8 cellular contexts compared by ENCODE assay signal in the genomic region with DNA sequence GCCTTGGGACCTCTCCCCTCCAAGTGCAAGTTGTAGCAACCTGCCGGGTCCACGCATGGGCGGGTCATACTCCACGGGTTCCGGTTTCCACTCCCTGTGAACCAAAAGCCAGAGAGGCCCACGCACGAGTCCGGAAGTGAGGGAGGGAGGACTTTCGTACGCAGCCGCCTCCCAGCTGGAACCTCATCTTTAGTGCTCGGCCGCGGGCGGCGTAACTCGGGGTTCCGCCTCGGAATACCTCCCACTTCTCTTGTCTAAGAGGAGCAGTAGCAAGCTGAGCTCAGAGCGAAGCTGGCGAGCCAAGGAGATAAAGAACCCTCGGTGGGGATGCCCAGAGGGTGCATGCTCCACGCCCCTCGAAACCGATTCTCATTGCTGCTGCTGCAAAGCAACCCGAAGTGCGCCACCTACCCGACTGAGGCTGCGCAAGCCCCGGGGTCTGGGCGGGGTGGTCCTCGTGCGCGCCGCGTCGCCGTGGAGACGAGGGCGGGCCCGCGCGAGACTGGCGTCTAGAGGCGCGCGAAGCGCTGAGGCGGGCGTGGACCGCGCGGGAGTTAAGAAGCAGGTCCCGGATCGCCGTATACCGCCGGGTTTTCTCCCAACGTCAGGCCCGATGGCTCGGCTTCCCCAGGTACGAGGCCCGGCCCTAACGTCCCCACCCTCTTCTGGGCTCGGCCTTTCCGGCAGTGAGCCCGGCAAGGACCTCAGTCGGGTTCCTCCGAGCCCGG. TPM values are rescaled to one million over a fixed set of nuclear protein-coding genes. Genes with fewer than 3 reads are reported as not detected.
A peak's percentile ranks its signal among the peaks of the same experiment; 100 is the strongest.
DNase-seq lines count a peak whose midpoint lies in the region; ATAC-seq and TF ChIP-seq lines count a peak whose summit lies in the region.

A gene with protein sequence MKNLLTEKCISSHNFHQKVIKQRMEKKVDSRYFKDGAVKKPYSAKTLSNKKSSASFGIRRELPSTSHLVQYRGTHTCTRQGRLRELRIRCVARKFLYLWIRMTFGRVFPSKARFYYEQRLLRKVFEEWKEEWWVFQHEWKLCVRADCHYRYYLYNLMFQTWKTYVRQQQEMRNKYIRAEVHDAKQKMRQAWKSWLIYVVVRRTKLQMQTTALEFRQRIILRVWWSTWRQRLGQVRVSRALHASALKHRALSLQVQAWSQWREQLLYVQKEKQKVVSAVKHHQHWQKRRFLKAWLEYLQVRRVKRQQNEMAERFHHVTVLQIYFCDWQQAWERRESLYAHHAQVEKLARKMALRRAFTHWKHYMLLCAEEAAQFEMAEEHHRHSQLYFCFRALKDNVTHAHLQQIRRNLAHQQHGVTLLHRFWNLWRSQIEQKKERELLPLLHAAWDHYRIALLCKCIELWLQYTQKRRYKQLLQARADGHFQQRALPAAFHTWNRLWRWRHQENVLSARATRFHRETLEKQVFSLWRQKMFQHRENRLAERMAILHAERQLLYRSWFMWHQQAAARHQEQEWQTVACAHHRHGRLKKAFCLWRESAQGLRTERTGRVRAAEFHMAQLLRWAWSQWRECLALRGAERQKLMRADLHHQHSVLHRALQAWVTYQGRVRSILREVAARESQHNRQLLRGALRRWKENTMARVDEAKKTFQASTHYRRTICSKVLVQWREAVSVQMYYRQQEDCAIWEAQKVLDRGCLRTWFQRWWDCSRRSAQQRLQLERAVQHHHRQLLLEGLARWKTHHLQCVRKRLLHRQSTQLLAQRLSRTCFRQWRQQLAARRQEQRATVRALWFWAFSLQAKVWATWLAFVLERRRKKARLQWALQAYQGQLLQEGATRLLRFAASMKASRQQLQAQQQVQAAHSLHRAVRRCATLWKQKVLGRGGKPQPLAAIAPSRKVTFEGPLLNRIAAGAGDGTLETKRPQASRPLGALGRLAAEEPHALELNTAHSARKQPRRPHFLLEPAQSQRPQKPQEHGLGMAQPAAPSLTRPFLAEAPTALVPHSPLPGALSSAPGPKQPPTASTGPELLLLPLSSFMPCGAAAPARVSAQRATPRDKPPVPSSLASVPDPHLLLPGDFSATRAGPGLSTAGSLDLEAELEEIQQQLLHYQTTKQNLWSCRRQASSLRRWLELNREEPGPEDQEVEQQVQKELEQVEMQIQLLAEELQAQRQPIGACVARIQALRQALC (plus strand): TSS at position 530 of the 728 bp plus-strand sequence. CDS start 11,749 bp downstream, outside the sequence.

- peak within 1 kb of the TSS; percentile 79 to 99 (median 84) for H3K4me3 ChIP-seq in BLaER1 treated with 17β-estradiol and CSF1 and Interleukin-3, amounts not matched to agents 10 nM and 100 nM
- peak within 1 kb of the TSS; percentile 65 to 97 for H3K4me3 ChIP-seq in left lung

- TF ChIP-seq CTCF in left lung (IDR thresholded peaks at IDR 0.05): no peak

- H4K20me1 ChIP-seq in BLaER1 treated with 17β-estradiol and CSF1 and Interleukin-3, amounts not matched to agents 10 nM and 100 nM: no peaks in the 10 kb centered on the region

- peak within 1 kb of the TSS; percentile 71 to 85 (median 84) for H3K9ac ChIP-seq in BLaER1 treated with 17β-estradiol and CSF1 and Interleukin-3, amounts not matched to agents 10 nM and 100 nM

- peak within 1 kb of the TSS; percentile 38 to 79 (median 74) for H3K27ac ChIP-seq in BLaER1 treated with 17β-estradiol and CSF1 and Interleukin-3, amounts not matched to agents 10 nM and 100 nM
- peak within 1 kb of the TSS; percentile 71 to 90 for H3K27ac ChIP-seq in left lung

- peak within 1 kb of the TSS; percentile 81 to 95 (median 89) for H3K4me2 ChIP-seq in BLaER1 treated with 17β-estradiol and CSF1 and Interleukin-3, amounts not matched to agents 10 nM and 100 nM

- H3K36me3 ChIP-seq in BLaER1 treated with 17β-estradiol and CSF1 and Interleukin-3, amounts not matched to agents 10 nM and 100 nM: peaks cover 0 to 30% (median 7%) of the 10 kb centered on the region in 11 experiments; a peak in 13 of 22 replicates
- H3K36me3 ChIP-seq in left lung: no peaks in the 10 kb centered on the region

- intact Hi-C loops in left lung (cut with DNase I): no loop called here

- peaks cover 32 to 52% (median 38%) of the 10 kb centered on the region in 10 experiments for H3K4me1 ChIP-seq in BLaER1 treated with 17β-estradiol and CSF1 and Interleukin-3, amounts not matched to agents 10 nM and 100 nM
- H3K4me1 ChIP-seq in left lung: peaks cover 3 to 19% of the 10 kb centered on the region in 2 donors

- peaks cover 0 to 14% (median 10%) of the 10 kb centered on the region in 11 experiments; a peak in 16 of 22 replicates for H3K9me3 ChIP-seq in BLaER1 treated with 17β-estradiol and CSF1 and Interleukin-3, amounts not matched to agents 10 nM and 100 nM (replicated peaks in 1 of 11)
- no peaks in the 10 kb centered on the region for H3K9me3 ChIP-seq in left lung

- DNase-seq in NCI-H69 (lab: John Stamatoyannopoulos, UW) (peak; percentile 98), dedifferentiated amniotic fluid mesenchymal stem cell (ENCODE audit: extremely low spot score) (peak; percentile 86), left lung (peak; percentile 94 to 96)
- DNase-seq in activated CD4-positive, alpha-beta T cell treated with anti-CD3 and anti-CD28 coated beads, Interleukin-2, amount 50 U/mL, for 1 hour: peak; percentile 96
- peak; percentile 92 to 93 for DNase-seq in stimulated activated CD4-positive, alpha-beta T cell treated with anti-CD3 and anti-CD28 coated beads, Interleukin-2, amount 100 ng/mL, for 48 hours

- ATAC-seq in GM19324 (IDR thresholded peaks at IDR 0.05; ENCODE audit: low FRiP score, unreplicated experiment): peak; percentile 90
- ATAC-seq in HG03469 (IDR thresholded peaks at IDR 0.05; ENCODE audit: unreplicated experiment): peak; percentile 43
- peak; percentile 98 for ATAC-seq in left lung

- no peaks in the 10 kb centered on the region for H3K27me3 ChIP-seq in BLaER1 treated with 17β-estradiol and CSF1 and Interleukin-3, amounts not matched to agents 10 nM and 100 nM
- H3K27me3 ChIP-seq in left lung: no peaks in the 10 kb centered on the region

RNA-seq across cellular contexts. Expression of the gene that starts here (rescaled TPM):
- total RNA-seq in left lung: 10 to 100 TPM; 27.6 to 39.6 TPM

Comparison
In these comparisons a context has a peak if more than half of its experiments do, and no peak if none do; other contexts are left out.
1. Peak in every context shown above with its lines: DNase-seq, ATAC-seq, H3K4me3 ChIP-seq and H3K27ac ChIP-seq.
2. ATAC-seq: peak in every context shown above with its lines; median percentile 98 in left lung; 90 in GM19324; 43 in HG03469.